In genomic region chr14:81269100-81269978, GRCh38 we compare ENCODE assay signal across 8 cellular contexts. TPM values are rescaled to one million over a fixed set of nuclear protein-coding genes. Genes with fewer than 3 reads are reported as not detected.
A peak's percentile ranks its signal among the peaks of the same experiment; 100 is the strongest.
DNase-seq lines count a peak whose midpoint lies in the region; ATAC-seq and TF ChIP-seq lines count a peak whose summit lies in the region.

No MANE protein-coding gene starts in this region.

- TF ChIP-seq CTCF in GM13977 (IDR thresholded peaks at IDR 0.05; ENCODE audit: extremely low read depth, insufficient read depth, missing control alignments) (peak; percentile 70), esophagus squamous epithelium (IDR thresholded peaks at IDR 0.05) (peak; percentile 66 to 91 (median 82)), nephron (IDR thresholded peaks at IDR 0.05; ENCODE audit: unreplicated experiment in 3 of 3) (peak; percentile 70 to 89 (median 79))

- H3K27me3 ChIP-seq in esophagus squamous epithelium: no peaks in the 10 kb centered on the region

- H3K27ac Mint-ChIP-seq in nephron: peak overlapping the region; percentile 20 to 70 (median 27)
- no peak overlapping the region for H3K27ac Mint-ChIP-seq in activated naive CD4-positive, alpha-beta T cell treated with anti-CD3 and anti-CD28 coated beads, Interleukin-2, amount 10 ng/mL, durations not matched to agents 7 days and 5 days

- peaks cover 0 to 63% (median 0%) of the 10 kb centered on the region in 3 donors for H3K36me3 ChIP-seq in esophagus squamous epithelium

- no peak overlapping the region for H3K27ac ChIP-seq in esophagus squamous epithelium

- DNase-seq in Ammon's horn (ENCODE audit: low spot score) (peak; percentile 73), GM13977 (ENCODE audit: low spot score) (peak; percentile 78), NCI-H1417 (lab: John Stamatoyannopoulos, UW) (peak; percentile 51 to 89 (median 89)), esophagus squamous epithelium (lab: John Stamatoyannopoulos, UW) (no peak)
- DNase-seq in activated naive CD4-positive, alpha-beta T cell treated with anti-CD3 and anti-CD28 coated beads, Interleukin-2, amount 10 ng/mL, durations not matched to agents 7 days and 5 days: no peak

- TF ChIP-seq POLR2A in esophagus squamous epithelium (IDR thresholded peaks at IDR 0.05): no peak

- H3K9me3 Mint-ChIP-seq in nephron: no peaks in the 10 kb centered on the region
- no peaks in the 10 kb centered on the region for H3K9me3 Mint-ChIP-seq in activated naive CD4-positive, alpha-beta T cell treated with anti-CD3 and anti-CD28 coated beads, Interleukin-2, amount 10 ng/mL, durations not matched to agents 7 days and 5 days

- CTCF ChIA-PET in activated naive CD4-positive, alpha-beta T cell treated with anti-CD3 and anti-CD28 coated beads, Interleukin-2, amount 10 ng/mL, durations not matched to agents 7 days and 5 days (lab: Charles Lee): interaction anchor here (1.0 to 6.5 kb wide), 14 partner anchors 9 to 1214 kb away, joined by 3 to 105 read pairs (median 3); no protein-coding TSS in a partner anchor

- peaks cover 0 to 27% (median 0%) of the 10 kb centered on the region in 3 donors for H3K4me1 ChIP-seq in esophagus squamous epithelium

- no peak overlapping the region for H3K4me3 ChIP-seq in esophagus squamous epithelium

- WGBS in esophagus squamous epithelium, 2 donors: 35 to 49% methylated on average over 7 of the region's 7 CpGs

- ATAC-seq in HG02870 (IDR thresholded peaks at IDR 0.05; ENCODE audit: unreplicated experiment): peak; percentile 75
- peak; percentile 92 for ATAC-seq in SK-N-SH treated with all-trans-retinoic acid at 6 μM for 48 hours

- no peak overlapping the region for H3K4me3 Mint-ChIP-seq in nephron
- H3K4me3 Mint-ChIP-seq in activated naive CD4-positive, alpha-beta T cell treated with anti-CD3 and anti-CD28 coated beads, Interleukin-2, amount 10 ng/mL, durations not matched to agents 7 days and 5 days: no peak overlapping the region

- H3K9me3 ChIP-seq in esophagus squamous epithelium: no peaks in the 10 kb centered on the region

- intact Hi-C loops in esophagus squamous epithelium (cut with DNase I): loop anchor here (5.0 kb wide), 1 partner anchor 198 kb away; no protein-coding TSS in a partner anchor

- H3K27me3 Mint-ChIP-seq in nephron (ENCODE audit: low read depth): peaks cover 4% of the 10 kb centered on the region
- peaks cover 28% of the 10 kb centered on the region for H3K27me3 Mint-ChIP-seq in activated naive CD4-positive, alpha-beta T cell treated with anti-CD3 and anti-CD28 coated beads, Interleukin-2, amount 10 ng/mL, durations not matched to agents 7 days and 5 days

- in situ Hi-C loops in GM13977 (cut with MboI; ENCODE audit: low pct_unique_long_range_greater_than_20kb, low sequenced_read_pairs, unreplicated experiment): loop anchor here (10.0 kb wide), 1 partner anchor 195 kb away; no protein-coding TSS in a partner anchor

- peaks cover 15% of the 10 kb centered on the region for H3K36me3 Mint-ChIP-seq in nephron (ENCODE audit: low read depth)
- no peaks in the 10 kb centered on the region for H3K36me3 Mint-ChIP-seq in activated naive CD4-positive, alpha-beta T cell treated with anti-CD3 and anti-CD28 coated beads, Interleukin-2, amount 10 ng/mL, durations not matched to agents 7 days and 5 days

- peaks cover 11% of the 10 kb centered on the region for H3K4me1 Mint-ChIP-seq in nephron
- H3K4me1 Mint-ChIP-seq in activated naive CD4-positive, alpha-beta T cell treated with anti-CD3 and anti-CD28 coated beads, Interleukin-2, amount 10 ng/mL, durations not matched to agents 7 days and 5 days: peaks cover 15% of the 10 kb centered on the region

TF ChIP-seq in SK-N-SH treated with all-trans-retinoic acid at 6 μM for 48 hours, 23 proteins besides CTCF, POLR2A, EP300 and RAD21:
- TF ChIP-seq OSR1 (CRISPR knock-in tag; IDR thresholded peaks at IDR 0.05) (no peak), RARB (CRISPR knock-in tag; IDR thresholded peaks at IDR 0.05) (no peak), BACH2 (CRISPR knock-in tag; IDR thresholded peaks at IDR 0.05; ENCODE audit: borderline replicate concordance) (no peak), ZNF70 (CRISPR knock-in tag; IDR thresholded peaks at IDR 0.05) (no peak), ZC3H10 (CRISPR knock-in tag; IDR thresholded peaks at IDR 0.05) (no peak), ARNTL (CRISPR knock-in tag; IDR thresholded peaks at IDR 0.05; ENCODE audit: borderline replicate concordance, low read depth) (no peak), CSDC2 (CRISPR knock-in tag; IDR thresholded peaks at IDR 0.05) (no peak), PPARA (CRISPR knock-in tag; IDR thresholded peaks at IDR 0.05; ENCODE audit: borderline replicate concordance) (no peak), ZNF8 (CRISPR knock-in tag; IDR thresholded peaks at IDR 0.05) (no peak), TOX (CRISPR knock-in tag; IDR thresholded peaks at IDR 0.05; ENCODE audit: borderline replicate concordance) (no peak), CREB5 (CRISPR knock-in tag; IDR thresholded peaks at IDR 0.05; ENCODE audit: low read depth) (no peak), GLIS3 (CRISPR knock-in tag; IDR thresholded peaks at IDR 0.05) (no peak), ZNF565 (CRISPR knock-in tag; conservative IDR thresholded peaks at IDR 0.05; ENCODE audit: low read depth) (no peak)
- TF ChIP-seq, protein P1, sequence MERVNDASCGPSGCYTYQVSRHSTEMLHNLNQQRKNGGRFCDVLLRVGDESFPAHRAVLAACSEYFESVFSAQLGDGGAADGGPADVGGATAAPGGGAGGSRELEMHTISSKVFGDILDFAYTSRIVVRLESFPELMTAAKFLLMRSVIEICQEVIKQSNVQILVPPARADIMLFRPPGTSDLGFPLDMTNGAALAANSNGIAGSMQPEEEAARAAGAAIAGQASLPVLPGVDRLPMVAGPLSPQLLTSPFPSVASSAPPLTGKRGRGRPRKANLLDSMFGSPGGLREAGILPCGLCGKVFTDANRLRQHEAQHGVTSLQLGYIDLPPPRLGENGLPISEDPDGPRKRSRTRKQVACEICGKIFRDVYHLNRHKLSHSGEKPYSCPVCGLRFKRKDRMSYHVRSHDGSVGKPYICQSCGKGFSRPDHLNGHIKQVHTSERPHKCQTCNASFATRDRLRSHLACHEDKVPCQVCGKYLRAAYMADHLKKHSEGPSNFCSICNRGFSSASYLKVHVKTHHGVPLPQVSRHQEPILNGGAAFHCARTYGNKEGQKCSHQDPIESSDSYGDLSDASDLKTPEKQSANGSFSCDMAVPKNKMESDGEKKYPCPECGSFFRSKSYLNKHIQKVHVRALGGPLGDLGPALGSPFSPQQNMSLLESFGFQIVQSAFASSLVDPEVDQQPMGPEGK (CRISPR knock-in tag; IDR thresholded peaks at IDR 0.05; ENCODE audit: borderline replicate concordance): no peak
- TF ChIP-seq, protein P2, sequence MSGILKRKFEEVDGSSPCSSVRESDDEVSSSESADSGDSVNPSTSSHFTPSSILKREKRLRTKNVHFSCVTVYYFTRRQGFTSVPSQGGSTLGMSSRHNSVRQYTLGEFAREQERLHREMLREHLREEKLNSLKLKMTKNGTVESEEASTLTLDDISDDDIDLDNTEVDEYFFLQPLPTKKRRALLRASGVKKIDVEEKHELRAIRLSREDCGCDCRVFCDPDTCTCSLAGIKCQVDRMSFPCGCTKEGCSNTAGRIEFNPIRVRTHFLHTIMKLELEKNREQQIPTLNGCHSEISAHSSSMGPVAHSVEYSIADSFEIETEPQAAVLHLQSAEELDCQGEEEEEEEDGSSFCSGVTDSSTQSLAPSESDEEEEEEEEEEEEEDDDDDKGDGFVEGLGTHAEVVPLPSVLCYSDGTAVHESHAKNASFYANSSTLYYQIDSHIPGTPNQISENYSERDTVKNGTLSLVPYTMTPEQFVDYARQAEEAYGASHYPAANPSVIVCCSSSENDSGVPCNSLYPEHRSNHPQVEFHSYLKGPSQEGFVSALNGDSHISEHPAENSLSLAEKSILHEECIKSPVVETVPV (CRISPR knock-in tag; IDR thresholded peaks at IDR 0.05): no peak

RNA-seq across cellular contexts. Expression of gene GTF2A1, which starts 48.6 kb away (rescaled TPM):
- 10 to 100 TPM; 18.7 to 25.7 (median 22.9) TPM for total RNA-seq in esophagus squamous epithelium

Comparison
In these comparisons a context has a peak if more than half of its experiments do, and no peak if none do; other contexts are left out.
1. DNase-seq: peak in Ammon's horn (single experiment), GM13977 (single experiment) and NCI-H1417 (3 of 3); none in esophagus squamous epithelium (single experiment) and activated naive CD4-positive, alpha-beta T cell treated with anti-CD3 and anti-CD28 coated beads, Interleukin-2, amount 10 ng/mL, durations not matched to agents 7 days and 5 days (single experiment).
2. Peak in every context shown above with its lines, with median percentiles within 50 percentile points of each other: CTCF ChIP-seq.